ENCODE assay signal across 9 cellular contexts in the genomic region with DNA sequence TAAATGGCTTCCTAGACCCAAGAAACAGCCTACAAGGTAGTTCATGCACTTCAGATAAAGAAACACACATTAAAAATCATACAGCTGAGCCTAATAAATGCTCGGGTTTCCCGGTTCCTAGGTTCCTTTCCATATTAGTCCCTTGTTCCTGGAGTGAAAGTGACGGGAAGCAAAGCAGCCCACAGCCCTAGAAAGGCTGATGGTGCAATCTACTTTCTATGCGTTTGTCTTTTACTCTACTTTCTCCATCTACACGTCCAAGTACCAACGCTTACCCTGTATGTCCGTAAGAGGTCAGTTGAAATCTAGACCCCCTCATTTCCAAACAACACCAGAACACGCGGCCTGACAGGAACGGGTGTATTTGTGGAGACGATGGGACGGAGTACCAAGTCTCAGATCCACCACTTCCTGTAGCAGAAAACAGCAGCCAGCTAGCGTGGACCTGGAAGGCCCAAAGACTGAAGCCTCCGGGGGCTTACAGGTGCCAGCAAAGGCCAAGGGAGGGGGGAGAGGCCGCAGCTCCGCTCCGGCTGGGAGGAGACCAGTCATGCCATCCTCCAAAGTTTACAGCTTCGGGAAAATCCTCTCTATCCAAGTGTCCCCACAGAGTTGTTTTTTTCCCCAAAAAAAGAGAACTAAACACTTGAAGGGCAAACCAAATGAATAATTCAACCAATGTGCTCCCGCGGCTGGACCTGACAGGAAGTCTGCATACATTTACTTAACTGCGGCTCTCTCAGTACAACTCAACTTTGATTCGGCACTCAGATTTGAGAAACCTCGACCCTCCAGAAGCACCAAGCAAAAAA. TPM values are rescaled to one million over a fixed set of nuclear protein-coding genes. Genes with fewer than 3 reads are reported as not detected.
DNase-seq lines count a peak whose midpoint lies in the region; ATAC-seq, FAIRE-seq and TF ChIP-seq lines count a peak whose summit lies in the region.
"Had no signal": no experiment of that assay in that cellular context is flagged by ENCODE, and none has a peak within 500 bp of the region (broad histone marks: within the 10 kb centered on the region; RNA-seq: fewer than 3 reads in every experiment).

No MANE protein-coding gene starts in this region.

- no peaks in the 10 kb centered on the region for H3F3A ChIP-seq in SK-N-SH (replicated peaks; ENCODE audit: insufficient read depth)

- H3K4me1 ChIP-seq in SK-N-SH (ENCODE audit: control insufficient read depth in 1 of 2, insufficient read depth in 2 of 2, low read depth in 1 of 2, low read length in 1 of 2): peaks cover 0 to 53% of the 10 kb centered on the region in 2 experiments; a peak in 3 of 4 replicates

- CTCF ChIA-PET in SK-N-SH (lab: Yijun Ruan, JAX): interaction anchor here (1.1 to 2.4 kb wide), 2 partner anchors 94 to 110 kb away, joined by 4 to 8 read pairs; no protein-coding TSS in a partner anchor

- no peaks in the 10 kb centered on the region for H3K27me3 Mint-ChIP-seq in activated T-helper 17 cell treated with anti-CD3 and anti-CD28 coated beads, Interleukin-2, amount 50 U/mL, for 72 hours
- H3K27me3 Mint-ChIP-seq in natural killer cell treated with Interleukin-12 subunit alpha and Interleukin-12 subunit beta and Interleukin-15 and Interleukin-18, amount 100 ng/mL, for 72 hours: no peaks in the 10 kb centered on the region

- peak overlapping the region in 1 of 2 experiments; percentile 82; a peak in 2 of 4 replicates for H3K27ac ChIP-seq in SK-N-SH (ENCODE audit: low read depth in 2 of 2, low read length in 1 of 2)
- H3K27ac ChIP-seq: HL-60 had no signal

- H3K4me2 ChIP-seq in SK-N-SH: no peak overlapping the region

- H2AFZ ChIP-seq in SK-N-SH (ENCODE audit: low read depth): no peak overlapping the region

- H3K79me2 ChIP-seq in SK-N-SH (ENCODE audit: insufficient read depth): peaks cover 100% of the 10 kb centered on the region

- ATAC-seq in HG02852 (IDR thresholded peaks at IDR 0.05; ENCODE audit: unreplicated experiment): peak; percentile 50
- peak; percentile 66 for ATAC-seq in activated T-helper 17 cell treated with anti-CD3 and anti-CD28 coated beads, Interleukin-2, amount 50 U/mL, for 72 hours (replicated peaks)
- peak; percentile 61 to 70 for ATAC-seq in natural killer cell treated with Interleukin-12 subunit alpha and Interleukin-12 subunit beta and Interleukin-15 and Interleukin-18, amount 100 ng/mL, for 72 hours

- H3K4me3 ChIP-seq in SK-N-SH (ENCODE audit: low read depth in 2 of 2, low read length in 1 of 2): no peak overlapping the region

- H3K27ac Mint-ChIP-seq in activated T-helper 17 cell treated with anti-CD3 and anti-CD28 coated beads, Interleukin-2, amount 50 U/mL, for 72 hours: peak overlapping the region; percentile 93
- H3K27ac Mint-ChIP-seq in natural killer cell treated with Interleukin-12 subunit alpha and Interleukin-12 subunit beta and Interleukin-15 and Interleukin-18, amount 100 ng/mL, for 72 hours: peak overlapping the region; percentile 43 to 45

- H3K36me3 Mint-ChIP-seq in activated T-helper 17 cell treated with anti-CD3 and anti-CD28 coated beads, Interleukin-2, amount 50 U/mL, for 72 hours (ENCODE audit: low read depth): peaks cover 99% of the 10 kb centered on the region
- no peaks in the 10 kb centered on the region for H3K36me3 Mint-ChIP-seq in natural killer cell treated with Interleukin-12 subunit alpha and Interleukin-12 subunit beta and Interleukin-15 and Interleukin-18, amount 100 ng/mL, for 72 hours

- 96% methylated on average over 20 of the region's 23 CpGs for WGBS in SK-N-SH (ENCODE audit: low lambda C conversion rate)

- POLR2A ChIA-PET in SK-N-SH (lab: Yijun Ruan, JAX): no interaction called here

- no peak for TF ChIP-seq EP300 in SK-N-SH (IDR thresholded peaks at IDR 0.05; ENCODE audit: borderline replicate concordance in 1 of 2, low read depth in 1 of 2, low read length in 1 of 2)

- H3K9me3 Mint-ChIP-seq in activated T-helper 17 cell treated with anti-CD3 and anti-CD28 coated beads, Interleukin-2, amount 50 U/mL, for 72 hours: no peaks in the 10 kb centered on the region
- no peaks in the 10 kb centered on the region for H3K9me3 Mint-ChIP-seq in natural killer cell treated with Interleukin-12 subunit alpha and Interleukin-12 subunit beta and Interleukin-15 and Interleukin-18, amount 100 ng/mL, for 72 hours

- peak; percentile 81 for FAIRE-seq in GM18507 (lab: Jason Lieb, UNC)

- no peak overlapping the region for H3K9ac ChIP-seq in SK-N-SH

- peaks cover 0 to 6% of the 10 kb centered on the region in 2 experiments for H3K36me3 ChIP-seq in SK-N-SH (replicated peaks in 1 of 2; ENCODE audit: control insufficient read depth in 1 of 2, insufficient read depth in 2 of 2, low read length in 1 of 2)

- DNase-seq in GM18507 (ENCODE audit: extremely low spot score, insufficient read length, low read depth) (no peak), NCI-H1436 (lab: John Stamatoyannopoulos, UW) (no peak), SK-N-SH (no peak), activated gamma-delta T cell (lab: John Stamatoyannopoulos, UW) (no peak), cerebellar nuclear complex (lab: John Stamatoyannopoulos, UW) (no peak)
- no peak for DNase-seq in natural killer cell treated with Interleukin-12 subunit alpha and Interleukin-12 subunit beta and Interleukin-15 and Interleukin-18, amount 100 ng/mL, for 72 hours (ENCODE audit: low spot score)

- no peaks in the 10 kb centered on the region for H3K9me2 ChIP-seq in SK-N-SH

- no peaks in the 10 kb centered on the region for H3K27me3 ChIP-seq in SK-N-SH (ENCODE audit: insufficient read depth)

- TF ChIP-seq RAD21 in SK-N-SH (IDR thresholded peaks at IDR 0.05; ENCODE audit: low read length): no peak

- H3K4me3 Mint-ChIP-seq in activated T-helper 17 cell treated with anti-CD3 and anti-CD28 coated beads, Interleukin-2, amount 50 U/mL, for 72 hours: peak overlapping the region; percentile 89
- peak overlapping the region; percentile 71 for H3K4me3 Mint-ChIP-seq in natural killer cell treated with Interleukin-12 subunit alpha and Interleukin-12 subunit beta and Interleukin-15 and Interleukin-18, amount 100 ng/mL, for 72 hours

- TF ChIP-seq CTCF in SK-N-SH (IDR thresholded peaks at IDR 0.05): no peak

- H3K9me3 ChIP-seq in SK-N-SH: no peaks in the 10 kb centered on the region

- H3K4me1 Mint-ChIP-seq in activated T-helper 17 cell treated with anti-CD3 and anti-CD28 coated beads, Interleukin-2, amount 50 U/mL, for 72 hours: peaks cover 71% of the 10 kb centered on the region
- H3K4me1 Mint-ChIP-seq in natural killer cell treated with Interleukin-12 subunit alpha and Interleukin-12 subunit beta and Interleukin-15 and Interleukin-18, amount 100 ng/mL, for 72 hours (ENCODE audit: low read depth in 2 of 2): peaks cover 56 to 74% of the 10 kb centered on the region in 2 donors

- H4K20me1 ChIP-seq in SK-N-SH (ENCODE audit: insufficient read depth): peaks cover 84% of the 10 kb centered on the region

TF ChIP-seq in SK-N-SH, 30 proteins besides CTCF, POLR2A, EP300 and RAD21:
- TF ChIP-seq RFX5 (IDR thresholded peaks at IDR 0.05; ENCODE audit: low read length) (no peak), ELF1 (IDR thresholded peaks at IDR 0.05) (no peak), TAF1 (IDR thresholded peaks at IDR 0.05; ENCODE audit: borderline replicate concordance, low read depth, low read length) (no peak), GABPA (IDR thresholded peaks at IDR 0.05; ENCODE audit: low read depth) (no peak), CHD2 (IDR thresholded peaks at IDR 0.05; ENCODE audit: low read length, partially characterized antibody) (no peak), FOXM1 (IDR thresholded peaks at IDR 0.05; ENCODE audit: low read depth) (no peak), NRF1 (IDR thresholded peaks at IDR 0.05; ENCODE audit: low read depth, low read length) (no peak), RCOR1 (IDR thresholded peaks at IDR 0.05; ENCODE audit: low read length) (no peak), NFIC (IDR thresholded peaks at IDR 0.05; ENCODE audit: borderline replicate concordance) (no peak)
- TF ChIP-seq, protein P1, sequence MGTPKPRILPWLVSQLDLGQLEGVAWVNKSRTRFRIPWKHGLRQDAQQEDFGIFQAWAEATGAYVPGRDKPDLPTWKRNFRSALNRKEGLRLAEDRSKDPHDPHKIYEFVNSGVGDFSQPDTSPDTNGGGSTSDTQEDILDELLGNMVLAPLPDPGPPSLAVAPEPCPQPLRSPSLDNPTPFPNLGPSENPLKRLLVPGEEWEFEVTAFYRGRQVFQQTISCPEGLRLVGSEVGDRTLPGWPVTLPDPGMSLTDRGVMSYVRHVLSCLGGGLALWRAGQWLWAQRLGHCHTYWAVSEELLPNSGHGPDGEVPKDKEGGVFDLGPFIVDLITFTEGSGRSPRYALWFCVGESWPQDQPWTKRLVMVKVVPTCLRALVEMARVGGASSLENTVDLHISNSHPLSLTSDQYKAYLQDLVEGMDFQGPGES (IDR thresholded peaks at IDR 0.05; ENCODE audit: low read depth, low read length): no peak

RNA-seq across cellular contexts. Expression of a gene that starts 34.1 kb away (rescaled TPM):
- total RNA-seq in activated T-helper 17 cell treated with anti-CD3 and anti-CD28 coated beads, Interleukin-2, amount 50 U/mL, for 72 hours: 100 to 1,000 TPM; 212 to 231 TPM
- total RNA-seq in natural killer cell treated with Interleukin-12 subunit alpha and Interleukin-12 subunit beta and Interleukin-15 and Interleukin-18, amount 100 ng/mL, for 72 hours: 10 to 100 TPM; 73.0 to 90.1 TPM
- polyA plus RNA-seq in SK-N-SH (2012; rRNA removed): 17.1 and 30.5 TPM in 2 replicates
- 37.7 and 54.1 TPM in 2 replicates for polyA plus RNA-seq in SK-N-SH (2012; cell fraction: cytosol; rRNA removed)
- polyA plus RNA-seq in SK-N-SH (2012; cell fraction: nucleus; rRNA removed): 25.0 and 27.8 TPM in 2 replicates
